In genomic region chr7:148696787-148697186, GRCh38 we compare ENCODE assay signal across 13 cellular contexts. TPM values are rescaled to one million over a fixed set of nuclear protein-coding genes. Genes with fewer than 3 reads are reported as not detected.
A peak's percentile ranks its signal among the peaks of the same experiment; 100 is the strongest.
DNase-seq lines count a peak whose midpoint lies in the region; ATAC-seq and TF ChIP-seq lines count a peak whose summit lies in the region.
"Had no signal": no experiment of that assay in that cellular context is flagged by ENCODE, and none has a peak within 500 bp of the region (broad histone marks: within the 10 kb centered on the region; RNA-seq: fewer than 3 reads in every experiment).

No MANE protein-coding gene starts in this region.

- 93 to 94% (median 93%) methylated on average over 5 of the region's 5 CpGs for WGBS in psoas muscle, 3 donors

- peak overlapping the region; percentile 7 to 88 (median 29) for H3K4me3 Mint-ChIP-seq in CD4-positive, alpha-beta memory T cell

- H3K27ac Mint-ChIP-seq in CD4-positive, alpha-beta memory T cell: peak overlapping the region; percentile 3 to 94 (median 87)

- H3K27me3 Mint-ChIP-seq in CD4-positive, alpha-beta memory T cell: no peaks in the 10 kb centered on the region

- POLR2A ChIA-PET in CD4-positive, alpha-beta memory T cell (lab: Charles Lee; ENCODE audit: partially characterized antibody): no interaction called here
- POLR2A ChIA-PET in HEK293 (lab: Yijun Ruan, JAX): no interaction called here

- H3K4me3 ChIP-seq in CD4-positive, alpha-beta memory T cell (ENCODE audit: low read length in 2 of 2): no peak overlapping the region
- H3K4me3 ChIP-seq in HEK293 (ENCODE audit: low read depth, low read length) (no peak overlapping the region), dorsolateral prefrontal cortex (peak overlapping the region in 15 of 59 donors; percentile 81 to 98 (median 93)), psoas muscle (no peak overlapping the region)
- H3K4me3 ChIP-seq: lung had no signal

- CTCF ChIA-PET in CD4-positive, alpha-beta memory T cell (lab: Charles Lee; ENCODE audit: partially characterized antibody): no interaction called here
- CTCF ChIA-PET in HEK293 (lab: Yijun Ruan, JAX): interaction anchor here (0.7 to 1.0 kb wide), 2 partner anchors 42 to 113 kb away, joined by 3 to 5 read pairs; no protein-coding TSS in a partner anchor

- no peaks in the 10 kb centered on the region for H3K9me3 ChIP-seq in CD4-positive, alpha-beta memory T cell (ENCODE audit: control insufficient read depth in 1 of 2, low read length in 2 of 2)
- H3K9me3 ChIP-seq in HEK293 (ENCODE audit: control insufficient read depth, insufficient read depth, low read depth, low read length) (no peaks in the 10 kb centered on the region), psoas muscle (no peaks in the 10 kb centered on the region)
- H3K9me3 ChIP-seq: Peyer's patch, right lobe of liver had no signal

- ATAC-seq in psoas muscle: no peak

- H3K4me1 Mint-ChIP-seq in CD4-positive, alpha-beta memory T cell: peaks cover 31 to 42% (median 33%) of the 10 kb centered on the region in 4 donors

- intact Hi-C loops in CD4-positive, alpha-beta memory T cell (cut with micrococcal nuclease): loop anchor here (5.0 kb wide), 2 partner anchors 41 to 286 kb away; no protein-coding TSS in a partner anchor
- intact Hi-C loops in dorsolateral prefrontal cortex (cut with DNase I) (loop anchor here (5.0 to 10.0 kb wide), 2 partner anchors 191 to 268 kb away; no protein-coding TSS in a partner anchor), psoas muscle (cut with DNase I) (loop anchor here in 1 of 2 donors (5.0 to 10.0 kb wide), 6 partner anchors 69 to 268 kb away; partner anchors contain the start of gene EZH2)

- H3K36me3 Mint-ChIP-seq in CD4-positive, alpha-beta memory T cell: peaks cover 0 to 9% of the 10 kb centered on the region in 2 donors

- H3K27ac ChIP-seq in CD4-positive, alpha-beta memory T cell (ENCODE audit: low read depth, low read length): no peak overlapping the region
- H3K27ac ChIP-seq in HEK293 (ENCODE audit: extremely low read depth, low read depth, low read length): no peak overlapping the region
- H3K27ac ChIP-seq in dorsolateral prefrontal cortex: peak overlapping the region in 37 of 59 donors; percentile 56 to 99 (median 95)
- peak overlapping the region; percentile 99 for H3K27ac ChIP-seq in psoas muscle

- TF ChIP-seq CTCF in HEK293 (tag by site-specific recombination; IDR thresholded peaks at IDR 0.05) (no peak), dorsolateral prefrontal cortex (IDR thresholded peaks at IDR 0.05 in 54 of 56, conservative IDR thresholded peaks at IDR 0.05 in 2 of 56; ENCODE audit: low read depth in 1 of 56, partially characterized antibody in 56 of 56) (no peak), psoas muscle (IDR thresholded peaks at IDR 0.05) (no peak)

- H3K27me3 ChIP-seq in CD4-positive, alpha-beta memory T cell (ENCODE audit: insufficient read depth, low read length): no peaks in the 10 kb centered on the region
- no peaks in the 10 kb centered on the region for H3K27me3 ChIP-seq in dorsolateral prefrontal cortex
- H3K27me3 ChIP-seq in psoas muscle (ENCODE audit: insufficient read depth in 3 of 3, low read length in 2 of 3): no peaks in the 10 kb centered on the region
- H3K27me3 ChIP-seq: Peyer's patch, right lobe of liver had no signal

- H3K9me3 Mint-ChIP-seq in CD4-positive, alpha-beta memory T cell: no peaks in the 10 kb centered on the region

- H3K4me1 ChIP-seq in CD4-positive, alpha-beta memory T cell (ENCODE audit: insufficient read depth, low read length): peaks cover 28% of the 10 kb centered on the region
- peaks cover 8% of the 10 kb centered on the region; the same call in 1 of the 2 replicates for H3K4me1 ChIP-seq in HEK293 (ENCODE audit: control insufficient read depth, insufficient read depth, low read length)
- H3K4me1 ChIP-seq in psoas muscle: peaks cover 18% of the 10 kb centered on the region

- no peaks in the 10 kb centered on the region for H3K36me3 ChIP-seq in CD4-positive, alpha-beta memory T cell (ENCODE audit: insufficient read depth, low read length)
- no peaks in the 10 kb centered on the region for H3K36me3 ChIP-seq in HEK293 (ENCODE audit: control insufficient read depth in 2 of 2, insufficient read depth in 1 of 2, low read length in 2 of 2)
- H3K36me3 ChIP-seq in psoas muscle (ENCODE audit: insufficient read depth in 1 of 2, low read depth in 1 of 2): no peaks in the 10 kb centered on the region
- H3K36me3 ChIP-seq: Peyer's patch, right lobe of liver had no signal

- DNase-seq in CD4-positive, alpha-beta memory T cell: no peak
- no peak for DNase-seq in dorsolateral prefrontal cortex
- DNase-seq in psoas muscle: no peak
- no peak for DNase-seq in SHP77 treated with DMSO at 0.1 percent for 48 hours (lab: John Stamatoyannopoulos, UW)
- DNase-seq in GF-D8 (lab: John Stamatoyannopoulos, UW): no peak
- DNase-seq in NCI-H345 (lab: John Stamatoyannopoulos, UW): no peak
- DNase-seq: HCEC 1CT, NCI-H2171 treated with DMSO at 0.1 percent for 48 hours, right lobe of liver, WERI-Rb-1 had no signal

TF ChIP-seq in HEK293, 187 proteins besides CTCF, POLR2A, EP300 and RAD21 (continues in another document):
- TF ChIP-seq ZNF18 (tag by site-specific recombination; IDR thresholded peaks at IDR 0.05): no peak
- peak; percentile 99 for TF ChIP-seq ZFHX2 (tag by site-specific recombination; conservative IDR thresholded peaks at IDR 0.05)
- TF ChIP-seq ZSCAN30 (tag by site-specific recombination; IDR thresholded peaks at IDR 0.05): no peak
- no peak for TF ChIP-seq ZNF623 (tag by site-specific recombination; IDR thresholded peaks at IDR 0.05)
- TF ChIP-seq TRIM28 (IDR thresholded peaks at IDR 0.05; ENCODE audit: borderline replicate concordance, low read length): no peak
- no peak for TF ChIP-seq ZNF529 (tag by site-specific recombination; IDR thresholded peaks at IDR 0.05; ENCODE audit: insufficient replicate concordance)
- TF ChIP-seq ZBTB21 (tag by site-specific recombination; IDR thresholded peaks at IDR 0.05): no peak
- TF ChIP-seq ZNF530 (tag by site-specific recombination; IDR thresholded peaks at IDR 0.05; ENCODE audit: low read depth): no peak
- no peak for TF ChIP-seq ZNF280D (tag by site-specific recombination; IDR thresholded peaks at IDR 0.05)
- TF ChIP-seq, protein P1, sequence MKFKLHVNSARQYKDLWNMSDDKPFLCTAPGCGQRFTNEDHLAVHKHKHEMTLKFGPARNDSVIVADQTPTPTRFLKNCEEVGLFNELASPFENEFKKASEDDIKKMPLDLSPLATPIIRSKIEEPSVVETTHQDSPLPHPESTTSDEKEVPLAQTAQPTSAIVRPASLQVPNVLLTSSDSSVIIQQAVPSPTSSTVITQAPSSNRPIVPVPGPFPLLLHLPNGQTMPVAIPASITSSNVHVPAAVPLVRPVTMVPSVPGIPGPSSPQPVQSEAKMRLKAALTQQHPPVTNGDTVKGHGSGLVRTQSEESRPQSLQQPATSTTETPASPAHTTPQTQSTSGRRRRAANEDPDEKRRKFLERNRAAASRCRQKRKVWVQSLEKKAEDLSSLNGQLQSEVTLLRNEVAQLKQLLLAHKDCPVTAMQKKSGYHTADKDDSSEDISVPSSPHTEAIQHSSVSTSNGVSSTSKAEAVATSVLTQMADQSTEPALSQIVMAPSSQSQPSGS (tag by site-specific recombination; IDR thresholded peaks at IDR 0.05; ENCODE audit: low read depth): no peak

RNA-seq across cellular contexts. Expression of gene CUL1, which starts 1.9 kb away (rescaled TPM):
- total RNA-seq in CD4-positive, alpha-beta memory T cell: 10 to 100 TPM; 65.6 to 66.8 TPM
- polyA plus RNA-seq in CD4-positive, alpha-beta memory T cell: 10 to 100 TPM; 45.3 to 65.7 TPM
- 10 to 100 TPM; 36.5 to 74.2 (median 59.6) TPM for total RNA-seq in dorsolateral prefrontal cortex
- 10 to 100 TPM; 65.1 to 97.1 (median 88.8) TPM for total RNA-seq in psoas muscle
- 100 to 1,000 TPM in 1 of 3 donors, 10 to 100 TPM in 2; 66.3 to 149 (median 76.8) TPM for polyA plus RNA-seq in psoas muscle

Comparison
In these comparisons a context has a peak if more than half of its experiments do, and no peak if none do; other contexts are left out.
1. H3K27ac ChIP-seq: peak in dorsolateral prefrontal cortex (37 of 59) and psoas muscle (single experiment); none in CD4-positive, alpha-beta memory T cell (single experiment) and HEK293 (single experiment).